ENCODE assay signal across 23 cellular contexts in genomic region chrX:129682979-129683378, GRCh38. TPM values are rescaled to one million over a fixed set of nuclear protein-coding genes. Genes with fewer than 3 reads are reported as not detected.
"Had no signal": no experiment of that assay in that cellular context is flagged by ENCODE, and none has a peak within 500 bp of the region (broad histone marks: within the 10 kb centered on the region; RNA-seq: fewer than 3 reads in every experiment).

No MANE protein-coding gene starts in this region.

- H3K27ac Mint-ChIP-seq: immature natural killer cell; naive thymus-derived CD4-positive, alpha-beta T cell; natural killer cell treated with Interleukin-12 subunit alpha and Interleukin-12 subunit beta and Interleukin-15 and Interleukin-18, amount 100 ng/mL, for 72 hours; progenitor cell of endocrine pancreas; type B pancreatic cell had no signal

- H3K36me3 Mint-ChIP-seq: immature natural killer cell; naive thymus-derived CD4-positive, alpha-beta T cell; natural killer cell treated with Interleukin-12 subunit alpha and Interleukin-12 subunit beta and Interleukin-15 and Interleukin-18, amount 100 ng/mL, for 72 hours; type B pancreatic cell had no signal

- H3K4me1 Mint-ChIP-seq: stimulated activated naive CD8-positive, alpha-beta T cell treated with anti-CD3 and anti-CD28 coated beads, Interleukin-15, amount 100 ng/mL, for 72 hours had no signal

- DNase-seq: hypothalamus; immature natural killer cell; left ventricle myocardium inferior; midbrain; mucosa of descending colon; naive thymus-derived CD4-positive, alpha-beta T cell; ovary; right lobe of liver; stimulated activated CD4-positive, alpha-beta T cell treated with anti-CD3 and anti-CD28 coated beads, Interleukin-1b, Interleukin-23, amount 100 ng/mL, for 48 hours; stimulated activated CD4-positive, alpha-beta T cell treated with anti-CD3 and anti-CD28 coated beads, Interleukin-2, amount 100 ng/mL, for 48 hours; stimulated activated CD4-positive, alpha-beta T cell treated with anti-CD3 and anti-CD28 coated beads, Interleukin-4, amount 100 ng/mL, for 4 hours; stimulated activated CD8-positive, alpha-beta memory T cell treated with anti-CD3 and anti-CD28 coated beads, Interleukin-4, amount 100 ng/mL, for 48 hours; stimulated activated naive CD4-positive, alpha-beta T cell treated with Interleukin-2 at 50 U/mL for 16 hours; stimulated activated naive CD8-positive, alpha-beta T cell treated with anti-CD3 and anti-CD28 coated beads, Interleukin-15, amount 100 ng/mL, for 72 hours; substantia nigra; uterus had no signal

- H3K27me3 Mint-ChIP-seq: naive thymus-derived CD4-positive, alpha-beta T cell; stimulated activated naive CD8-positive, alpha-beta T cell treated with anti-CD3 and anti-CD28 coated beads, Interleukin-15, amount 100 ng/mL, for 72 hours; type B pancreatic cell had no signal

- H3K9me3 Mint-ChIP-seq: immature natural killer cell; natural killer cell treated with Interleukin-12 subunit alpha and Interleukin-12 subunit beta and Interleukin-15 and Interleukin-18, amount 100 ng/mL, for 72 hours; stimulated activated naive CD8-positive, alpha-beta T cell treated with anti-CD3 and anti-CD28 coated beads, Interleukin-15, amount 100 ng/mL, for 72 hours; type B pancreatic cell had no signal

- ATAC-seq: mucosa of descending colon; naive thymus-derived CD4-positive, alpha-beta T cell; natural killer cell treated with Interleukin-12 subunit alpha and Interleukin-12 subunit beta and Interleukin-15 and Interleukin-18, amount 100 ng/mL, for 72 hours; right lobe of liver; stimulated activated naive CD8-positive, alpha-beta T cell treated with anti-CD3 and anti-CD28 coated beads, Interleukin-15, amount 100 ng/mL, for 72 hours had no signal

- H3K4me3 Mint-ChIP-seq: immature natural killer cell; naive thymus-derived CD4-positive, alpha-beta T cell; natural killer cell treated with Interleukin-12 subunit alpha and Interleukin-12 subunit beta and Interleukin-15 and Interleukin-18, amount 100 ng/mL, for 72 hours; stimulated activated naive CD8-positive, alpha-beta T cell treated with anti-CD3 and anti-CD28 coated beads, Interleukin-15, amount 100 ng/mL, for 72 hours; type B pancreatic cell had no signal

RNA-seq across cellular contexts. Expression of gene XPNPEP2, which starts 55.8 kb away (rescaled TPM):
- total RNA-seq: kidney epithelial cell, myocyte, progenitor cell of endocrine pancreas, pulmonary artery endothelial cell, renal cortical epithelial cell had no signal
